Comparison of ENCODE assay signal across 16 cellular contexts in genomic region chr7:106037489-106038176, GRCh38.
DNase-seq lines count a peak whose midpoint lies in the region; ATAC-seq, FAIRE-seq and TF ChIP-seq lines count a peak whose summit lies in the region.
"Had no signal": no experiment of that assay in that cellular context is flagged by ENCODE, and none has a peak within 500 bp of the region (broad histone marks: within the 10 kb centered on the region; RNA-seq: fewer than 3 reads in every experiment).

No MANE protein-coding gene starts in this region.

- FAIRE-seq in HepG2 (lab: Jason Lieb, UNC) = no peak
- FAIRE-seq: D721Med, H1 had no signal

- H3K27me3 Mint-ChIP-seq in activated T-helper 17 cell treated with anti-CD3 and anti-CD28 coated beads, Interleukin-2, amount 50 U/mL, for 72 hours = no peaks in the 10 kb centered on the region
- peaks cover under 1% of the 10 kb centered on the region for H3K27me3 Mint-ChIP-seq in stimulated activated memory B cell treated with anti-CD40 and anti-IgM and Interleukin-4, amounts not matched to agents 10 μg/mL and 1 μg/mL and 100 μg/mL, for 72 hours

- H3K4me3 Mint-ChIP-seq in activated T-helper 17 cell treated with anti-CD3 and anti-CD28 coated beads, Interleukin-2, amount 50 U/mL, for 72 hours = no peak overlapping the region
- H3K4me3 Mint-ChIP-seq in stimulated activated memory B cell treated with anti-CD40 and anti-IgM and Interleukin-4, amounts not matched to agents 10 μg/mL and 1 μg/mL and 100 μg/mL, for 72 hours = no peak overlapping the region
- H3K4me3 Mint-ChIP-seq: CD8-positive, alpha-beta T cell; HFFc6 had no signal

- peak; percentile 18 for DNase-seq in NCI-H146 (lab: John Stamatoyannopoulos, UW)
- DNase-seq in NCI-H146 treated with DMSO at 0.1 percent for 48 hours (lab: John Stamatoyannopoulos, UW; ENCODE audit: unreplicated experiment) = no peak
- DNase-seq in HepG2 (ENCODE audit: low spot score) = no peak
- DNase-seq in right lobe of liver = no peak
- DNase-seq in NCI-H524 (lab: John Stamatoyannopoulos, UW) = no peak
- DNase-seq in foreskin melanocyte = no peak
- DNase-seq: ACHN; CD8-positive, alpha-beta T cell; COR-L47; DMS53; HCEC 1CT; HFFc6 had no signal

- TF ChIP-seq POLR2A in HepG2 (IDR thresholded peaks at IDR 0.05; ENCODE audit: insufficient read depth in 1 of 2, low read depth in 2 of 2, low read length in 2 of 2) = no peak
- TF ChIP-seq POLR2A in right lobe of liver (IDR thresholded peaks at IDR 0.05) = no peak

- no peaks in the 10 kb centered on the region for H4K20me1 ChIP-seq in HepG2 (ENCODE audit: insufficient read depth, low read length)

- H3K4me1 ChIP-seq in HepG2 (ENCODE audit: insufficient read depth, low read length) (peaks cover 15% of the 10 kb centered on the region), right lobe of liver (peaks cover 0 to 3% (median 0%) of the 10 kb centered on the region in 4 donors)

- H3K27me3 ChIP-seq in HepG2 (ENCODE audit: control insufficient read depth in 1 of 2, insufficient read depth in 2 of 2, low read length in 2 of 2) (0 out of 5 replicates have a peak, but pooled peaks cover 0 to 5% of the 10 kb centered on the region in 2 experiments), right lobe of liver (no peaks in the 10 kb centered on the region)

- H3K9ac ChIP-seq in HepG2 (ENCODE audit: insufficient read depth, low read depth, low read length) = no peak overlapping the region

- TF ChIP-seq CTCF in HepG2 (CRISPR knock-in tag; IDR thresholded peaks at IDR 0.05) (no peak), right lobe of liver (IDR thresholded peaks at IDR 0.05) (no peak)

- H3K4me2 ChIP-seq in HepG2 (ENCODE audit: low read depth, low read length) = no peak overlapping the region

- peaks cover 7% of the 10 kb centered on the region for H3K4me1 Mint-ChIP-seq in activated T-helper 17 cell treated with anti-CD3 and anti-CD28 coated beads, Interleukin-2, amount 50 U/mL, for 72 hours
- peaks cover 16% of the 10 kb centered on the region for H3K4me1 Mint-ChIP-seq in stimulated activated memory B cell treated with anti-CD40 and anti-IgM and Interleukin-4, amounts not matched to agents 10 μg/mL and 1 μg/mL and 100 μg/mL, for 72 hours

- no peak overlapping the region for H2AFZ ChIP-seq in HepG2 (ENCODE audit: low read length)

- H3K9me3 Mint-ChIP-seq in activated T-helper 17 cell treated with anti-CD3 and anti-CD28 coated beads, Interleukin-2, amount 50 U/mL, for 72 hours = no peaks in the 10 kb centered on the region
- no peaks in the 10 kb centered on the region for H3K9me3 Mint-ChIP-seq in stimulated activated memory B cell treated with anti-CD40 and anti-IgM and Interleukin-4, amounts not matched to agents 10 μg/mL and 1 μg/mL and 100 μg/mL, for 72 hours
- H3K9me3 Mint-ChIP-seq: CD8-positive, alpha-beta T cell had no signal

- H3K9me3 ChIP-seq in HepG2 (ENCODE audit: low read length) (no peaks in the 10 kb centered on the region), right lobe of liver (no peaks in the 10 kb centered on the region)

- H3K27ac Mint-ChIP-seq in activated T-helper 17 cell treated with anti-CD3 and anti-CD28 coated beads, Interleukin-2, amount 50 U/mL, for 72 hours = peak overlapping the region; percentile 10
- H3K27ac Mint-ChIP-seq in stimulated activated memory B cell treated with anti-CD40 and anti-IgM and Interleukin-4, amounts not matched to agents 10 μg/mL and 1 μg/mL and 100 μg/mL, for 72 hours = peak overlapping the region; percentile 50
- H3K27ac Mint-ChIP-seq: CD8-positive, alpha-beta T cell had no signal

- in situ Hi-C loops in HepG2 (cut with HindIII; ENCODE audit: extremely low pct_ligation_motif_present, low pct_unique_long_range_greater_than_20kb) = no loop called here

- CTCF ChIA-PET in HepG2 (lab: Yijun Ruan, JAX; ENCODE audit: low intra/inter-chr PET ratio, low total read pairs) = no interaction called here

- no peaks in the 10 kb centered on the region for H3K79me2 ChIP-seq in HepG2 (ENCODE audit: insufficient read depth, low read length)

- H3K36me3 Mint-ChIP-seq in activated T-helper 17 cell treated with anti-CD3 and anti-CD28 coated beads, Interleukin-2, amount 50 U/mL, for 72 hours (ENCODE audit: low read depth) = no peaks in the 10 kb centered on the region
- no peaks in the 10 kb centered on the region for H3K36me3 Mint-ChIP-seq in stimulated activated memory B cell treated with anti-CD40 and anti-IgM and Interleukin-4, amounts not matched to agents 10 μg/mL and 1 μg/mL and 100 μg/mL, for 72 hours
- H3K36me3 Mint-ChIP-seq: CD8-positive, alpha-beta T cell had no signal

- no TSS peak for BruUV-seq in HepG2 (replicated peaks; lab: Mats Ljungman, UMichigan)

- H3K27ac ChIP-seq in HepG2 (ENCODE audit: extremely low read length, insufficient read depth, low read length) (no peak overlapping the region), right lobe of liver (no peak overlapping the region)

- intact Hi-C loops in HepG2 (cut with micrococcal nuclease; ENCODE audit: unreplicated experiment) = no loop called here
- intact Hi-C loops in right lobe of liver (cut with DNase I) = no loop called here

- H3K4me3 ChIP-seq in HepG2 (replicated peaks in 1 of 3; ENCODE audit: insufficient read depth in 1 of 3, low read depth in 2 of 3, low read length in 3 of 3) (no peak overlapping the region), right lobe of liver (no peak overlapping the region)

- no peak for TF ChIP-seq RAD21 in HepG2 (CRISPR knock-in tag; IDR thresholded peaks at IDR 0.05)

- TF ChIP-seq EP300 in HepG2 (IDR thresholded peaks at IDR 0.05; ENCODE audit: low read depth in 2 of 2, low read length in 2 of 2) (no peak), HepG2 (CRISPR knock-in tag; IDR thresholded peaks at IDR 0.05; ENCODE audit: borderline replicate concordance) (no peak)

- 29% methylated on average over 7 of the region's 7 CpGs for WGBS in HepG2 (ENCODE audit: low lambda C conversion rate)
- WGBS in right lobe of liver (ENCODE audit: insufficient coverage, low coverage, low lambda C conversion rate, missing lambda C conversion rate) = 56% methylated on average over 7 of the region's 7 CpGs

- ATAC-seq in HepG2 (no peak), right lobe of liver (no peak)
- ATAC-seq in activated T-helper 17 cell treated with anti-CD3 and anti-CD28 coated beads, Interleukin-2, amount 50 U/mL, for 72 hours (replicated peaks) = no peak
- ATAC-seq in stimulated activated memory B cell treated with anti-CD40 and anti-IgM and Interleukin-4, amounts not matched to agents 10 μg/mL and 1 μg/mL and 100 μg/mL, for 72 hours = no peak
- ATAC-seq: CD8-positive, alpha-beta T cell had no signal

- H3K36me3 ChIP-seq in HepG2 (replicated peaks in 1 of 2; ENCODE audit: control insufficient read depth in 1 of 2, insufficient read depth in 2 of 2, low read length in 2 of 2) (no peaks in the 10 kb centered on the region), right lobe of liver (no peaks in the 10 kb centered on the region)

- POLR2A ChIA-PET in HepG2 (lab: Yijun Ruan, JAX) = no interaction called here

TF ChIP-seq in HepG2, 621 proteins besides CTCF, POLR2A, EP300 and RAD21:
- TF ChIP-seq ZNF792 (CRISPR knock-in tag; IDR thresholded peaks at IDR 0.05) = peak; percentile 55; the same call in 1 of the 2 replicates
- no peak for TF ChIP-seq ZNF282 (IDR thresholded peaks at IDR 0.05; ENCODE audit: partially characterized antibody)
